In genomic region chr13:44574466-44574855, GRCh38 we compare ENCODE assay signal across 11 cellular contexts. TPM values are rescaled to one million over a fixed set of nuclear protein-coding genes. Genes with fewer than 3 reads are reported as not detected.
DNase-seq lines count a peak whose midpoint lies in the region; ATAC-seq and TF ChIP-seq lines count a peak whose summit lies in the region.
"Had no signal": no experiment of that assay in that cellular context is flagged by ENCODE, and none has a peak within 500 bp of the region (broad histone marks: within the 10 kb centered on the region; RNA-seq: fewer than 3 reads in every experiment).

No MANE protein-coding gene starts in this region.

- no peak for DNase-seq in effector memory CD8-positive, alpha-beta T cell
- DNase-seq in neural progenitor cell (ENCODE audit: low spot score) (peak; percentile 15), NCI-H2196 treated with DMSO at 0.1 percent for 48 hours (lab: John Stamatoyannopoulos, UW; ENCODE audit: unreplicated experiment) (no peak), NOMO-1 treated with DMSO at 0.1 percent for 48 hours (lab: John Stamatoyannopoulos, UW; ENCODE audit: unreplicated experiment) (no peak)
- DNase-seq in activated CD4-positive, alpha-beta T cell treated with anti-CD3 and anti-CD28 coated beads for 36 hours = no peak
- DNase-seq: activated gamma-delta T cell treated with Interleukin-2 at 50 U/mL for 16 hours, NCI-H2171, sigmoid colon had no signal

- POLR2A ChIA-PET in activated CD4-positive, alpha-beta T cell treated with anti-CD3 and anti-CD28 coated beads for 36 hours (lab: Charles Lee) = no interaction called here

- intact Hi-C loops in activated CD4-positive, alpha-beta T cell treated with anti-CD3 and anti-CD28 coated beads for 36 hours (cut with DNase I, micrococcal nuclease) = loop anchor here in 1 of 2 experiments (10.0 kb wide), 1 partner anchor 320 kb away; no protein-coding TSS in a partner anchor

- H3K27me3 Mint-ChIP-seq in effector memory CD8-positive, alpha-beta T cell = no peaks in the 10 kb centered on the region
- no peaks in the 10 kb centered on the region for H3K27me3 Mint-ChIP-seq in neural progenitor cell (ENCODE audit: insufficient read depth, low read depth)
- peaks cover 6% of the 10 kb centered on the region for H3K27me3 Mint-ChIP-seq in activated CD4-positive, alpha-beta T cell treated with anti-CD3 and anti-CD28 coated beads for 36 hours

- peaks cover 40% of the 10 kb centered on the region for H3F3A ChIP-seq in neural progenitor cell (ENCODE audit: low read depth)

- H3K9ac ChIP-seq in BLaER1 (no peak overlapping the region), KMS-11 (no peak overlapping the region), neural progenitor cell (peak overlapping the region; percentile 8)

- no peaks in the 10 kb centered on the region for H3K27me3 ChIP-seq in BLaER1
- H3K27me3 ChIP-seq in KMS-11 (ENCODE audit: insufficient read depth, low read depth) = no peaks in the 10 kb centered on the region
- no peaks in the 10 kb centered on the region for H3K27me3 ChIP-seq in neural progenitor cell
- H3K27me3 ChIP-seq: sigmoid colon had no signal

- H3K4me3 ChIP-seq in BLaER1 (no peak overlapping the region), KMS-11 (IDR thresholded peaks at IDR 0.05; ENCODE audit: insufficient read depth, low read depth, low read length) (no peak overlapping the region), neural progenitor cell (peak overlapping the region; percentile 94)

- no peak; the same call in 1 of the 2 replicates for TF ChIP-seq CTCF in KMS-11 (conservative IDR thresholded peaks at IDR 0.05; ENCODE audit: low read depth, low read length)
- no peak for TF ChIP-seq CTCF in neural progenitor cell (IDR thresholded peaks at IDR 0.05)

- H3K4me3 Mint-ChIP-seq in effector memory CD8-positive, alpha-beta T cell = peak overlapping the region; percentile 96 to 98
- peak overlapping the region; percentile 91 for H3K4me3 Mint-ChIP-seq in neural progenitor cell
- H3K4me3 Mint-ChIP-seq in activated CD4-positive, alpha-beta T cell treated with anti-CD3 and anti-CD28 coated beads for 36 hours = no peak overlapping the region

- no peak overlapping the region for H2AFZ ChIP-seq in KMS-11 (ENCODE audit: low read depth)
- no peak overlapping the region for H2AFZ ChIP-seq in neural progenitor cell (replicated peaks)

- H3K27ac ChIP-seq in BLaER1 = no peak overlapping the region
- H3K27ac ChIP-seq in KMS-11 = no peak overlapping the region
- H3K27ac ChIP-seq in neural progenitor cell = no peak overlapping the region

- peaks cover 40 to 51% of the 10 kb centered on the region in 2 donors for H3K4me1 Mint-ChIP-seq in effector memory CD8-positive, alpha-beta T cell (ENCODE audit: low read depth in 2 of 2)
- H3K4me1 Mint-ChIP-seq in neural progenitor cell = peaks cover 58% of the 10 kb centered on the region
- peaks cover 47% of the 10 kb centered on the region for H3K4me1 Mint-ChIP-seq in activated CD4-positive, alpha-beta T cell treated with anti-CD3 and anti-CD28 coated beads for 36 hours

- H3K4me2 ChIP-seq in BLaER1 (peak overlapping the region; percentile 93), KMS-11 (peak overlapping the region; percentile 71; the same call in 1 of the 2 replicates), neural progenitor cell (peak overlapping the region; percentile 96)

- CTCF ChIA-PET in activated CD4-positive, alpha-beta T cell treated with anti-CD3 and anti-CD28 coated beads for 36 hours (lab: Charles Lee) = interaction anchor here (0.7 to 1.0 kb wide), 4 partner anchors 9 to 112 kb away, joined by 3 read pairs; no protein-coding TSS in a partner anchor

- H3K4me1 ChIP-seq in BLaER1 = peaks cover 55% of the 10 kb centered on the region
- H3K4me1 ChIP-seq in KMS-11 (ENCODE audit: low read depth, poor library complexity, severe bottlenecking) = peaks cover 40% of the 10 kb centered on the region
- peaks cover 53% of the 10 kb centered on the region for H3K4me1 ChIP-seq in neural progenitor cell

- H3K79me2 ChIP-seq in KMS-11 (ENCODE audit: insufficient read depth, low read depth) (peaks cover 12% of the 10 kb centered on the region; the same call in 1 of the 2 replicates), neural progenitor cell (ENCODE audit: low read depth) (peaks cover 83% of the 10 kb centered on the region)

- H3K36me3 ChIP-seq in BLaER1 = peaks cover 11% of the 10 kb centered on the region; the same call in 1 of the 2 replicates
- no peaks in the 10 kb centered on the region for H3K36me3 ChIP-seq in KMS-11 (ENCODE audit: insufficient read depth)
- peaks cover 3% of the 10 kb centered on the region for H3K36me3 ChIP-seq in neural progenitor cell
- H3K36me3 ChIP-seq: sigmoid colon had no signal

- peak overlapping the region in 1 of 2 donors; percentile 97 for H3K27ac Mint-ChIP-seq in effector memory CD8-positive, alpha-beta T cell
- H3K27ac Mint-ChIP-seq in neural progenitor cell = no peak overlapping the region
- no peak overlapping the region for H3K27ac Mint-ChIP-seq in activated CD4-positive, alpha-beta T cell treated with anti-CD3 and anti-CD28 coated beads for 36 hours

- H4K20me1 ChIP-seq in BLaER1 (peaks cover 41% of the 10 kb centered on the region; the same call in 1 of the 2 replicates), KMS-11 (ENCODE audit: insufficient read depth) (no peaks in the 10 kb centered on the region), neural progenitor cell (ENCODE audit: low read depth) (peaks cover 66% of the 10 kb centered on the region)

- no peaks in the 10 kb centered on the region for H3K9me3 Mint-ChIP-seq in effector memory CD8-positive, alpha-beta T cell
- peaks cover 4% of the 10 kb centered on the region for H3K9me3 Mint-ChIP-seq in neural progenitor cell
- H3K9me3 Mint-ChIP-seq in activated CD4-positive, alpha-beta T cell treated with anti-CD3 and anti-CD28 coated beads for 36 hours (ENCODE audit: low read depth) = no peaks in the 10 kb centered on the region

- ATAC-seq in effector memory CD8-positive, alpha-beta T cell (replicated peaks) = no peak
- ATAC-seq in GM18519 (IDR thresholded peaks at IDR 0.05; ENCODE audit: low FRiP score, unreplicated experiment) = no peak
- no peak for ATAC-seq in activated CD4-positive, alpha-beta T cell treated with anti-CD3 and anti-CD28 coated beads for 36 hours

- peaks cover 31% of the 10 kb centered on the region for H3K36me3 Mint-ChIP-seq in effector memory CD8-positive, alpha-beta T cell (ENCODE audit: insufficient read depth)
- H3K36me3 Mint-ChIP-seq in neural progenitor cell = peaks cover 24% of the 10 kb centered on the region
- H3K36me3 Mint-ChIP-seq in activated CD4-positive, alpha-beta T cell treated with anti-CD3 and anti-CD28 coated beads for 36 hours (ENCODE audit: low read depth) = peaks cover 6% of the 10 kb centered on the region

- H3K9me3 ChIP-seq in BLaER1 (no peaks in the 10 kb centered on the region), neural progenitor cell (ENCODE audit: low read depth) (no peaks in the 10 kb centered on the region)
- H3K9me3 ChIP-seq: sigmoid colon had no signal

RNA-seq across cellular contexts. Expression of gene TSC22D1, which starts 1.7 kb away (rescaled TPM):
- 179 and 181 TPM in 2 replicates for total RNA-seq in neural progenitor cell (ENCODE audit: low replicate concordance)
- 1 to 10 TPM; 6.5 to 6.7 TPM for total RNA-seq in activated CD4-positive, alpha-beta T cell treated with anti-CD3 and anti-CD28 coated beads for 36 hours

Comparison
In these comparisons a context has a peak if more than half of its experiments do, and no peak if none do; other contexts are left out.
1. RNA of gene TSC22D1, which starts 1.7 kb away (total RNA-seq): 179 to 181 TPM in neural progenitor cell; 6.5 to 6.7 TPM in activated CD4-positive, alpha-beta T cell treated with anti-CD3 and anti-CD28 coated beads for 36 hours; every median in the first group is over 10 times any median in the second.
2. Peak in every context shown above with its lines, with median percentiles within 50 percentile points of each other: H3K4me2 ChIP-seq.